In the genomic region with DNA sequence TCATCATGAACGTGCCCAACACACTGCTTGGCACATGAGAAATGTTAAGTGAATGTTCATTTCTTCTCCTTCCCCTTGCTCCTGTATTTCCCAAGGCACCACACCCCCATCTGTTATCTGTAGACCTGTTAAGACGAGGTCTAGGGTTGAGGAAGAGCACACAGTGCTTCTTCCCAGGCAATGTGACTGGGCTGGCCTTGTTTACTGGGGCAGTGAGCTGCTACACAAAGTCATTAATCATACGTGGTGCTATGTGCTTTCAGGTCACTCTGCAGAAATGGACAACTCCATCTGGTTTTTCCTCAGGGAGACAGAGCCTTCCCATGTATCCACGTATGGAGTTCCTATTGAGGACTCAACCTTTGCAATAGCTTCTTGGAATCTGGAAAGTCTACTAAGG, we compare ENCODE assay signal across 1 cellular context.
TF ChIP-seq lines count a peak whose summit lies in the region.

No MANE protein-coding gene starts in this region.

TF ChIP-seq in K562, 482 proteins besides CTCF, POLR2A, EP300 and RAD21 (continued from another document):
- TF ChIP-seq, protein P1, sequence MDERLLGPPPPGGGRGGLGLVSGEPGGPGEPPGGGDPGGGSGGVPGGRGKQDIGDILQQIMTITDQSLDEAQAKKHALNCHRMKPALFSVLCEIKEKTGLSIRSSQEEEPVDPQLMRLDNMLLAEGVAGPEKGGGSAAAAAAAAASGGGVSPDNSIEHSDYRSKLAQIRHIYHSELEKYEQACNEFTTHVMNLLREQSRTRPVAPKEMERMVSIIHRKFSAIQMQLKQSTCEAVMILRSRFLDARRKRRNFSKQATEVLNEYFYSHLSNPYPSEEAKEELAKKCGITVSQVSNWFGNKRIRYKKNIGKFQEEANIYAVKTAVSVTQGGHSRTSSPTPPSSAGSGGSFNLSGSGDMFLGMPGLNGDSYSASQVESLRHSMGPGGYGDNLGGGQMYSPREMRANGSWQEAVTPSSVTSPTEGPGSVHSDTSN (CRISPR knock-in tag; IDR thresholded peaks at IDR 0.05; ENCODE audit: low read depth): no peak
- TF ChIP-seq, protein P1 (tag; conservative IDR thresholded peaks at IDR 0.05; ENCODE audit: low read depth): peak; percentile 78
- TF ChIP-seq ZKSCAN1 (IDR thresholded peaks at IDR 0.05; ENCODE audit: low read depth, low read length): no peak
- TF ChIP-seq NR3C1 (CRISPR knock-in tag; IDR thresholded peaks at IDR 0.05): no peak
- no peak for TF ChIP-seq ZNF121 (CRISPR knock-in tag; conservative IDR thresholded peaks at IDR 0.05)
- TF ChIP-seq, protein P2, sequence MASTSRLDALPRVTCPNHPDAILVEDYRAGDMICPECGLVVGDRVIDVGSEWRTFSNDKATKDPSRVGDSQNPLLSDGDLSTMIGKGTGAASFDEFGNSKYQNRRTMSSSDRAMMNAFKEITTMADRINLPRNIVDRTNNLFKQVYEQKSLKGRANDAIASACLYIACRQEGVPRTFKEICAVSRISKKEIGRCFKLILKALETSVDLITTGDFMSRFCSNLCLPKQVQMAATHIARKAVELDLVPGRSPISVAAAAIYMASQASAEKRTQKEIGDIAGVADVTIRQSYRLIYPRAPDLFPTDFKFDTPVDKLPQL (IDR thresholded peaks at IDR 0.05; ENCODE audit: extremely low read depth, insufficient read length): no peak
- no peak for TF ChIP-seq KDM1A (IDR thresholded peaks at IDR 0.05)
- TF ChIP-seq HSF4 (CRISPR knock-in tag; IDR thresholded peaks at IDR 0.05; ENCODE audit: borderline replicate concordance): no peak
